20 cellular contexts compared by ENCODE assay signal in the genomic region with DNA sequence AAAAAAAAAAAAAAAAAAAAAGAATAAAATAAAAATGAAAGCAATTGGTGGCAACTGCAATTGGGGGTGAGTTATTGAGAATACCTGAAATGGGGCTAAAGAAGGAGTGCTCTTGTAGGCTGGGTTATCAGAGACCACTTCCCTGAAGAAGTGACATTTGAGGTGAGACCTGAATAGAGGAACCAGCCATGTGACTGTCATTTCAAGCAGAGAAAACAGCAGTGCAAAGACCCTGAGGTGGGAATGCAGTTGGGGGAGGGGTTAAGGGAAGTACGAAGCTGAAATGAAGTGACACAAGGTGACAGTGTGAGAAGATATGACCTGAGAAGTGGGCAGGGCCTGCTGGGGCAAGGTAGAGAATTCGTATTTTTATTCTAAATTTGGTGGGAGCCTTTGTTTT. TPM values are rescaled to one million over a fixed set of nuclear protein-coding genes. Genes with fewer than 3 reads are reported as not detected.
DNase-seq lines count a peak whose midpoint lies in the region; ATAC-seq, FAIRE-seq and TF ChIP-seq lines count a peak whose summit lies in the region.
"Had no signal": no experiment of that assay in that cellular context is flagged by ENCODE, and none has a peak within 500 bp of the region (broad histone marks: within the 10 kb centered on the region; RNA-seq: fewer than 3 reads in every experiment).

No MANE protein-coding gene starts in this region.

- no peaks in the 10 kb centered on the region for H3K9me1 ChIP-seq in K562 (ENCODE audit: control insufficient read depth, insufficient read depth, low read length)

- BruUV-seq in K562 (replicated peaks; lab: Mats Ljungman, UMichigan), result no TSS peak

- POLR2A ChIA-PET in activated naive CD8-positive, alpha-beta T cell treated with anti-CD3 and anti-CD28 coated beads, Interleukin-2, amount 10 ng/mL, durations not matched to agents 7 days and 5 days (lab: Charles Lee), result no interaction called here
- POLR2A ChIA-PET in K562 (lab: Yijun Ruan, JAX), result no interaction called here

- H3K4me3 Mint-ChIP-seq in activated naive CD8-positive, alpha-beta T cell treated with anti-CD3 and anti-CD28 coated beads, Interleukin-2, amount 10 ng/mL, durations not matched to agents 7 days and 5 days, result no peak overlapping the region
- no peak overlapping the region for H3K4me3 Mint-ChIP-seq in activated naive CD8-positive, alpha-beta T cell treated with anti-CD3 and anti-CD28 coated beads for 36 hours

- 8% methylated on average over 2 of the region's 2 CpGs for whole genome bisulfite sequencing in K562 (ENCODE audit: insufficient coverage, low coverage, missing lambda C conversion rate)

- peaks cover 4% of the 10 kb centered on the region for H3K4me1 Mint-ChIP-seq in activated naive CD8-positive, alpha-beta T cell treated with anti-CD3 and anti-CD28 coated beads, Interleukin-2, amount 10 ng/mL, durations not matched to agents 7 days and 5 days
- no peaks in the 10 kb centered on the region for H3K4me1 Mint-ChIP-seq in activated naive CD8-positive, alpha-beta T cell treated with anti-CD3 and anti-CD28 coated beads for 36 hours

- H3K36me3 ChIP-seq in K562 (ENCODE audit: control insufficient read depth, insufficient read depth, low read length), result no peaks in the 10 kb centered on the region
- H3K36me3 ChIP-seq: BE2C, HAP-1 had no signal

- peak; percentile 35 for FAIRE-seq in K562 (lab: Jason Lieb, UNC)
- FAIRE-seq: A549, D721Med, GM12891, H1 had no signal

- no peak for TF ChIP-seq EP300 in K562 (IDR thresholded peaks at IDR 0.05; ENCODE audit: low read length)

- intact Hi-C loops in K562 (cut with micrococcal nuclease), result no loop called here
- intact Hi-C loops in left colon (cut with DNase I, micrococcal nuclease), result no loop called here

- no peak overlapping the region for H3K9ac ChIP-seq in K562 (ENCODE audit: insufficient read depth in 1 of 2, low read depth in 2 of 2, low read length in 2 of 2)

- TF ChIP-seq POLR2A in K562 (conservative IDR thresholded peaks at IDR 0.05), result no peak

- H3K9me3 ChIP-seq in K562 (replicated peaks; ENCODE audit: control insufficient read depth, insufficient read depth, low read depth, low read length), result no peaks in the 10 kb centered on the region
- H3K9me3 ChIP-seq: A549, BE2C, HAP-1 had no signal

- in situ Hi-C loops in KBM-7 (cut with MboI; ENCODE audit: low pct_unique_long_range_greater_than_20kb, low sequenced_read_pairs) (loop anchor here (25.0 kb wide), 1 partner anchor 179 kb away; a partner anchor contains a TSS), K562 (cut with MboI) (loop anchor here (25.0 kb wide), 1 partner anchor 479 kb away; no protein-coding TSS in a partner anchor)

- peaks cover 13% of the 10 kb centered on the region for H3K27me3 Mint-ChIP-seq in activated naive CD8-positive, alpha-beta T cell treated with anti-CD3 and anti-CD28 coated beads, Interleukin-2, amount 10 ng/mL, durations not matched to agents 7 days and 5 days
- peaks cover 9% of the 10 kb centered on the region for H3K27me3 Mint-ChIP-seq in activated naive CD8-positive, alpha-beta T cell treated with anti-CD3 and anti-CD28 coated beads for 36 hours

- no peaks in the 10 kb centered on the region for H3K36me3 Mint-ChIP-seq in activated naive CD8-positive, alpha-beta T cell treated with anti-CD3 and anti-CD28 coated beads, Interleukin-2, amount 10 ng/mL, durations not matched to agents 7 days and 5 days
- H3K36me3 Mint-ChIP-seq in activated naive CD8-positive, alpha-beta T cell treated with anti-CD3 and anti-CD28 coated beads for 36 hours, result no peaks in the 10 kb centered on the region
- H3K36me3 Mint-ChIP-seq: CD4-positive, alpha-beta memory T cell had no signal

- no peak overlapping the region for H3K27ac ChIP-seq in K562 (ENCODE audit: extremely low read depth, low read depth, low read length)
- H3K27ac ChIP-seq: A549, C4-2B, HL-60 had no signal

- H2AFZ ChIP-seq in K562 (ENCODE audit: low read depth, low read length), result 0 out of 2 replicates have a peak overlapping the region, but pooled peaks have one; percentile 14

- H4K20me1 ChIP-seq in K562 (replicated peaks; ENCODE audit: control insufficient read depth, insufficient read depth, low read length), result no peaks in the 10 kb centered on the region

- no peaks in the 10 kb centered on the region for H3K79me2 ChIP-seq in K562 (ENCODE audit: control insufficient read depth, insufficient read depth, low read length)

- no peak overlapping the region for H3K27ac Mint-ChIP-seq in activated naive CD8-positive, alpha-beta T cell treated with anti-CD3 and anti-CD28 coated beads, Interleukin-2, amount 10 ng/mL, durations not matched to agents 7 days and 5 days
- no peak overlapping the region for H3K27ac Mint-ChIP-seq in activated naive CD8-positive, alpha-beta T cell treated with anti-CD3 and anti-CD28 coated beads for 36 hours

- TF ChIP-seq RAD21 in K562 (CRISPR knock-in tag; conservative IDR thresholded peaks at IDR 0.05 in 1 of 2, IDR thresholded peaks at IDR 0.05 in 1 of 2), result no peak

- H3K9me3 Mint-ChIP-seq in activated naive CD8-positive, alpha-beta T cell treated with anti-CD3 and anti-CD28 coated beads, Interleukin-2, amount 10 ng/mL, durations not matched to agents 7 days and 5 days, result no peaks in the 10 kb centered on the region
- H3K9me3 Mint-ChIP-seq in activated naive CD8-positive, alpha-beta T cell treated with anti-CD3 and anti-CD28 coated beads for 36 hours, result no peaks in the 10 kb centered on the region

- peak; percentile 42 for ATAC-seq in activated naive CD8-positive, alpha-beta T cell treated with anti-CD3 and anti-CD28 coated beads, Interleukin-2, amount 10 ng/mL, durations not matched to agents 7 days and 5 days (ENCODE audit: low read depth)
- ATAC-seq in K562 (no peak), left colon (no peak), GM19328 (IDR thresholded peaks at IDR 0.05; ENCODE audit: unreplicated experiment) (no peak)
- ATAC-seq: A549 had no signal

- H3K4me3 ChIP-seq in K562, result no peak overlapping the region
- H3K4me3 ChIP-seq: A549, HAP-1 had no signal

- CTCF ChIA-PET in K562 (lab: Yijun Ruan, JAX; ENCODE audit: low intra/inter-chr PET ratio), result no interaction called here

- peaks cover 6 to 19% of the 10 kb centered on the region in 2 experiments for H3K4me1 ChIP-seq in K562 (replicated peaks in 1 of 2; ENCODE audit: control insufficient read depth in 2 of 2, insufficient read depth in 2 of 2, low read length in 2 of 2)
- H3K4me1 ChIP-seq: BE2C, HAP-1 had no signal

- DNase-seq in activated naive CD8-positive, alpha-beta T cell treated with anti-CD3 and anti-CD28 coated beads, Interleukin-2, amount 10 ng/mL, durations not matched to agents 7 days and 5 days, result no peak
- no peak for DNase-seq in activated naive CD8-positive, alpha-beta T cell treated with anti-CD3 and anti-CD28 coated beads for 36 hours
- peak; percentile 34 for DNase-seq in KBM-7
- no peak for DNase-seq in K562 (ENCODE audit: extremely low read depth in 1 of 4, low spot score in 3 of 4)
- DNase-seq in stimulated activated CD4-positive, alpha-beta T cell treated with anti-CD3 and anti-CD28 coated beads, Interleukin-4, amount 100 ng/mL, for 24 hours, result no peak
- no peak for DNase-seq in left colon
- DNase-seq: BE2C; CD4-positive, alpha-beta memory T cell; DMS153; DMS79 treated with DMSO at 0.1 percent for 48 hours; EL had no signal

- no peak for TF ChIP-seq CTCF in K562 (IDR thresholded peaks at IDR 0.05 in 2 of 3, conservative IDR thresholded peaks at IDR 0.05 in 1 of 3; ENCODE audit: insufficient read depth in 2 of 3, low read depth in 1 of 3, low read length in 3 of 3)

- no peak overlapping the region for H3K4me2 ChIP-seq in K562 (ENCODE audit: insufficient read depth, low read length)
- H3K4me2 ChIP-seq: A549 had no signal

- no peaks in the 10 kb centered on the region for H3K27me3 ChIP-seq in K562 (ENCODE audit: control insufficient read depth in 2 of 2, insufficient read depth in 2 of 2, low read length in 2 of 2)
- H3K27me3 ChIP-seq: BE2C had no signal

RNA-seq across cellular contexts. Expression of a gene that starts 4.3 kb away (rescaled TPM):
- total RNA-seq in activated naive CD8-positive, alpha-beta T cell treated with anti-CD3 and anti-CD28 coated beads, Interleukin-2, amount 10 ng/mL, durations not matched to agents 7 days and 5 days, result not detected
- total RNA-seq in activated naive CD8-positive, alpha-beta T cell treated with anti-CD3 and anti-CD28 coated beads for 36 hours, result not detected
- total RNA-seq in K562 (2011; cell fraction: chromatin; rRNA removed; ENCODE audit: low replicate concordance), result 0.53 and 0.76 TPM in 2 replicates
- total RNA-seq in K562 (2011; cell fraction: nucleolus; rRNA removed), result 0.33 and 0.92 TPM in 2 replicates
- 0.73 and 0.99 TPM in 2 replicates for total RNA-seq in K562 (2011; cell fraction: nucleoplasm; rRNA removed)
- total RNA-seq in K562 (2014; rRNA removed) (8.2 and 8.9 TPM in 2 replicates), K562 (2014; rRNA removed; fragmentation: Illumina TruSeq; extraction: Trizol) (2.5 and 2.8 TPM in 2 replicates), K562 (2015; rRNA removed; fragmentation: Illumina TruSeq; extraction: Trizol) (3.3 and 3.7 TPM in 2 replicates), K562 (2021) (7.6 and 9.3 TPM in 2 replicates), left colon (under 1 TPM; 0.59 to 0.79 TPM)
- polyA plus RNA-seq in K562 (2011; rRNA removed) (2.3 and 2.9 TPM in 2 replicates), K562 (2014; fragmentation: Illumina TruSeq; extraction: Trizol) (7.4 and 10.8 TPM in 2 replicates), K562 (2014; fragmentation: Nextera tagmentation; extraction: Ambion mirVana) (under 1 TPM; 0.07 to 0.29 TPM), K562 (2014; rRNA removed) (8.9 and 12.1 TPM in 2 replicates)
- 2.1 and 6.1 TPM in 2 replicates for polyA plus RNA-seq in K562 (2011; cell fraction: cytosol; rRNA removed)
- 1.1 and 2.9 TPM in 2 replicates for polyA plus RNA-seq in K562 (2011; cell fraction: nucleus; rRNA removed)
- polyA plus RNA-seq in K562 (2012), result 2.0 and 13.9 TPM in 2 replicates
- polyA minus RNA-seq in K562 (2011; rRNA and poly(A)+ RNA removed), result 0.39 and 1.3 TPM in 2 replicates
- polyA minus RNA-seq in K562 (2011; cell fraction: cytosol; rRNA and poly(A)+ RNA removed), result 0.91 and 1.4 TPM in 2 replicates
- polyA minus RNA-seq in K562 (2011; cell fraction: nucleus; rRNA and poly(A)+ RNA removed), result 0.27 and 0.56 TPM in 2 replicates
- total RNA-seq: CD4-positive, alpha-beta memory T cell had no signal
- polyA plus RNA-seq: CD4-positive, alpha-beta memory T cell had no signal

RNA-seq across cellular contexts. Expression of a gene that starts 6.4 kb away (rescaled TPM):
- 1 to 10 TPM; 1.1 to 1.6 TPM for total RNA-seq in activated naive CD8-positive, alpha-beta T cell treated with anti-CD3 and anti-CD28 coated beads, Interleukin-2, amount 10 ng/mL, durations not matched to agents 7 days and 5 days
- total RNA-seq in activated naive CD8-positive, alpha-beta T cell treated with anti-CD3 and anti-CD28 coated beads for 36 hours, result under 1 TPM; 0.20 to 0.31 TPM
- total RNA-seq in K562 (2011; cell fraction: chromatin; rRNA removed; ENCODE audit: low replicate concordance), result 1.7 and 5.3 TPM in 2 replicates
- total RNA-seq in K562 (2011; cell fraction: nucleolus; rRNA removed), result 5.5 and 5.7 TPM in 2 replicates
- total RNA-seq in K562 (2011; cell fraction: nucleoplasm; rRNA removed), result 4.1 and 5.0 TPM in 2 replicates
- total RNA-seq in K562 (2014; rRNA removed) (3.1 and 3.9 TPM in 2 replicates), K562 (2014; rRNA removed; fragmentation: Illumina TruSeq; extraction: Trizol) (0.69 and 0.73 TPM in 2 replicates), K562 (2015; rRNA removed; fragmentation: Illumina TruSeq; extraction: Trizol) (1.6 and 1.9 TPM in 2 replicates), K562 (2021) (1.9 and 2.9 TPM in 2 replicates), left colon (10 to 100 TPM; 32.9 to 40.3 TPM)
- polyA plus RNA-seq in K562 (2011; rRNA removed) (1.2 and 2.1 TPM in 2 replicates), K562 (2014; fragmentation: Illumina TruSeq; extraction: Trizol) (2.6 and 3.2 TPM in 2 replicates), K562 (2014; fragmentation: Nextera tagmentation; extraction: Ambion mirVana) (under 1 TPM; 0.25 to 0.37 TPM), K562 (2014; rRNA removed) (5.4 and 5.6 TPM in 2 replicates)
- polyA plus RNA-seq in K562 (2011; cell fraction: cytosol; rRNA removed), result 2.1 and 3.0 TPM in 2 replicates
- 8.6 and 12.9 TPM in 2 replicates for polyA plus RNA-seq in K562 (2011; cell fraction: nucleus; rRNA removed)
- 3.6 and 4.2 TPM in 2 replicates for polyA plus RNA-seq in K562 (2012)
- polyA minus RNA-seq in K562 (2011; rRNA and poly(A)+ RNA removed), result not detected in 2 replicates
- 0.91 TPM in 1 of 2 replicates, not detected in the other for polyA minus RNA-seq in K562 (2011; cell fraction: cytosol; rRNA and poly(A)+ RNA removed)
- 1.8 and 1.9 TPM in 2 replicates for polyA minus RNA-seq in K562 (2011; cell fraction: nucleus; rRNA and poly(A)+ RNA removed)

RNA-seq across cellular contexts. Expression of a gene that starts 19.4 kb away (rescaled TPM):
- not detected for total RNA-seq in activated naive CD8-positive, alpha-beta T cell treated with anti-CD3 and anti-CD28 coated beads, Interleukin-2, amount 10 ng/mL, durations not matched to agents 7 days and 5 days
- not detected for total RNA-seq in activated naive CD8-positive, alpha-beta T cell treated with anti-CD3 and anti-CD28 coated beads for 36 hours
- total RNA-seq in K562 (2011; cell fraction: chromatin; rRNA removed; ENCODE audit: low replicate concordance), result 0.83 and 2.1 TPM in 2 replicates
- total RNA-seq in K562 (2011; cell fraction: nucleolus; rRNA removed), result 3.7 and 4.5 TPM in 2 replicates
- total RNA-seq in K562 (2011; cell fraction: nucleoplasm; rRNA removed), result 1.8 and 2.1 TPM in 2 replicates
- total RNA-seq in K562 (2014; rRNA removed) (0.45 and 1.5 TPM in 2 replicates), K562 (2014; rRNA removed; fragmentation: Illumina TruSeq; extraction: Trizol) (0.35 TPM in 1 of 2 replicates, not detected in the other), K562 (2015; rRNA removed; fragmentation: Illumina TruSeq; extraction: Trizol) (0.29 and 0.53 TPM in 2 replicates), K562 (2021) (1.1 and 2.1 TPM in 2 replicates), left colon (under 1 TPM in 1 of 2 donors, not detected in 1; 0.42 TPM)
- polyA plus RNA-seq in K562 (2011; rRNA removed) (0.39 and 0.56 TPM in 2 replicates), K562 (2014; fragmentation: Illumina TruSeq; extraction: Trizol) (0.28 and 0.39 TPM in 2 replicates), K562 (2014; fragmentation: Nextera tagmentation; extraction: Ambion mirVana) (not detected), K562 (2014; rRNA removed) (1.8 TPM in 1 of 2 replicates, not detected in the other)
- polyA plus RNA-seq in K562 (2011; cell fraction: cytosol; rRNA removed), result 0.46 and 0.97 TPM in 2 replicates
- polyA plus RNA-seq in K562 (2011; cell fraction: nucleus; rRNA removed), result 1.2 and 3.8 TPM in 2 replicates
- 0.62 and 0.68 TPM in 2 replicates for polyA plus RNA-seq in K562 (2012)
- polyA minus RNA-seq in K562 (2011; rRNA and poly(A)+ RNA removed), result 0.14 TPM in 1 of 2 replicates, not detected in the other
- polyA minus RNA-seq in K562 (2011; cell fraction: cytosol; rRNA and poly(A)+ RNA removed), result not detected in 2 replicates
- polyA minus RNA-seq in K562 (2011; cell fraction: nucleus; rRNA and poly(A)+ RNA removed), result 1.5 and 3.0 TPM in 2 replicates
- total RNA-seq: H1 had no signal
- polyA plus RNA-seq: A549; AG04450; CD4-positive, alpha-beta memory T cell had no signal

RNA-seq across cellular contexts. Expression of a gene that starts 24.4 kb away (rescaled TPM):
- total RNA-seq in activated naive CD8-positive, alpha-beta T cell treated with anti-CD3 and anti-CD28 coated beads, Interleukin-2, amount 10 ng/mL, durations not matched to agents 7 days and 5 days, result 10 to 100 TPM; 58.3 to 65.6 TPM
- total RNA-seq in activated naive CD8-positive, alpha-beta T cell treated with anti-CD3 and anti-CD28 coated beads for 36 hours, result 10 to 100 TPM; 66.7 to 68.0 TPM
- total RNA-seq in K562 (2011; cell fraction: chromatin; rRNA removed; ENCODE audit: low replicate concordance), result 9.8 and 27.6 TPM in 2 replicates
- total RNA-seq in K562 (2011; cell fraction: nucleolus; rRNA removed), result 23.5 and 24.9 TPM in 2 replicates
- 12.7 and 15.1 TPM in 2 replicates for total RNA-seq in K562 (2011; cell fraction: nucleoplasm; rRNA removed)
- total RNA-seq in K562 (2014; rRNA removed) (65.4 and 71.9 TPM in 2 replicates), K562 (2014; rRNA removed; fragmentation: Illumina TruSeq; extraction: Trizol) (15.4 and 16.0 TPM in 2 replicates), K562 (2015; rRNA removed; fragmentation: Illumina TruSeq; extraction: Trizol) (43.5 and 51.7 TPM in 2 replicates), K562 (2021) (85.9 and 96.0 TPM in 2 replicates), left colon (10 to 100 TPM; 45.8 to 51.5 TPM)
- polyA plus RNA-seq in K562 (2011; rRNA removed) (14.3 and 14.8 TPM in 2 replicates), K562 (2014; fragmentation: Illumina TruSeq; extraction: Trizol) (45.7 and 48.9 TPM in 2 replicates), K562 (2014; fragmentation: Nextera tagmentation; extraction: Ambion mirVana) (1 to 10 TPM; 2.9 to 3.1 TPM), K562 (2014; rRNA removed) (44.5 and 47.8 TPM in 2 replicates)
- polyA plus RNA-seq in K562 (2011; cell fraction: cytosol; rRNA removed), result 15.9 and 30.2 TPM in 2 replicates
- 34.7 and 64.0 TPM in 2 replicates for polyA plus RNA-seq in K562 (2011; cell fraction: nucleus; rRNA removed)
- 39.1 and 39.7 TPM in 2 replicates for polyA plus RNA-seq in K562 (2012)
- 4.1 and 7.6 TPM in 2 replicates for polyA minus RNA-seq in K562 (2011; rRNA and poly(A)+ RNA removed)
- polyA minus RNA-seq in K562 (2011; cell fraction: cytosol; rRNA and poly(A)+ RNA removed), result 22.9 and 32.7 TPM in 2 replicates
- polyA minus RNA-seq in K562 (2011; cell fraction: nucleus; rRNA and poly(A)+ RNA removed), result 4.8 and 5.0 TPM in 2 replicates

RNA-seq across cellular contexts. Expression of a gene that starts 34.6 kb away (rescaled TPM):
- total RNA-seq in activated naive CD8-positive, alpha-beta T cell treated with anti-CD3 and anti-CD28 coated beads, Interleukin-2, amount 10 ng/mL, durations not matched to agents 7 days and 5 days, result 10 to 100 TPM; 41.6 to 43.8 TPM
- 10 to 100 TPM; 48.2 to 48.5 TPM for total RNA-seq in activated naive CD8-positive, alpha-beta T cell treated with anti-CD3 and anti-CD28 coated beads for 36 hours
- total RNA-seq in K562 (2011; cell fraction: chromatin; rRNA removed; ENCODE audit: low replicate concordance), result 10.9 and 28.8 TPM in 2 replicates
- 34.2 and 45.7 TPM in 2 replicates for total RNA-seq in K562 (2011; cell fraction: nucleolus; rRNA removed)
- 19.0 and 24.8 TPM in 2 replicates for total RNA-seq in K562 (2011; cell fraction: nucleoplasm; rRNA removed)
- total RNA-seq in K562 (2014; rRNA removed) (11.6 and 12.6 TPM in 2 replicates), K562 (2014; rRNA removed; fragmentation: Illumina TruSeq; extraction: Trizol) (6.3 and 7.0 TPM in 2 replicates), K562 (2015; rRNA removed; fragmentation: Illumina TruSeq; extraction: Trizol) (8.6 and 8.8 TPM in 2 replicates), K562 (2021) (15.2 and 15.9 TPM in 2 replicates), left colon (1 to 10 TPM; 1.9 to 3.6 TPM)
- polyA plus RNA-seq in K562 (2011; rRNA removed) (14.1 and 15.9 TPM in 2 replicates), K562 (2014; fragmentation: Illumina TruSeq; extraction: Trizol) (12.5 and 13.3 TPM in 2 replicates), K562 (2014; fragmentation: Nextera tagmentation; extraction: Ambion mirVana) (1 to 10 TPM; 1.9 to 2.1 TPM), K562 (2014; rRNA removed) (10.6 and 12.0 TPM in 2 replicates)
- 9.7 and 22.4 TPM in 2 replicates for polyA plus RNA-seq in K562 (2011; cell fraction: cytosol; rRNA removed)
- 7.8 and 13.8 TPM in 2 replicates for polyA plus RNA-seq in K562 (2011; cell fraction: nucleus; rRNA removed)
- 12.8 and 16.0 TPM in 2 replicates for polyA plus RNA-seq in K562 (2012)
- 4.5 and 7.4 TPM in 2 replicates for polyA minus RNA-seq in K562 (2011; rRNA and poly(A)+ RNA removed)
- polyA minus RNA-seq in K562 (2011; cell fraction: cytosol; rRNA and poly(A)+ RNA removed), result 5.3 and 8.4 TPM in 2 replicates
- polyA minus RNA-seq in K562 (2011; cell fraction: nucleus; rRNA and poly(A)+ RNA removed), result 2.8 and 3.9 TPM in 2 replicates

Comparison
In these comparisons a context has a peak if more than half of its experiments do, and no peak if none do; other contexts are left out.
1. RNA of a gene that starts 6.4 kb away (total RNA-seq): 32.9 to 40.3 TPM in left colon; 0.69 to 5.7 TPM in K562, 1.1 to 1.6 TPM in activated naive CD8-positive, alpha-beta T cell treated with anti-CD3 and anti-CD28 coated beads, Interleukin-2, amount 10 ng/mL, durations not matched to agents 7 days and 5 days and 0.20 to 0.31 TPM in activated naive CD8-positive, alpha-beta T cell treated with anti-CD3 and anti-CD28 coated beads for 36 hours; every median in the first group is over 4 times any median in the second.